In the genomic region with DNA sequence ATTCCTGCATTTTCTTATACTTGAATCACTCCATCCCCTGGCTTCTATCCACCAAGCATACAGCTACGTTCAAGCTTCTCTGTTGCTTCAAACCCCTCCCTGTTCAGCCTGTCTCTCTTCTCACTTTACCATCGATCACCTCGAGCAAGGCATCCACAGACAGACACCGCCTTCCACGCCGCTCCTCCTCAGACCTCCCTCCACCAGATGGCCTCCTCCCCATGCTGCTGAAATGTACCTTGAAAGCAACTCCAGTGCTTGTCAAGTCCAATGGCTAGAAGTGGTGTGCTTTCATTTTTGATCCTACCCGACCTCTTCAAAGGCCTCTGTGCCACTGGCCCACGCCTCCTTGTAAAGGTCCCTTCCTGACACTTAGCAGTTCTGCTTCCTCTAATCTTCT, we compare ENCODE assay signal across 11 cellular contexts.
DNase-seq lines count a peak whose midpoint lies in the region; ATAC-seq, FAIRE-seq and TF ChIP-seq lines count a peak whose summit lies in the region.
"Had no signal": no experiment of that assay in that cellular context is flagged by ENCODE, and none has a peak within 500 bp of the region (broad histone marks: within the 10 kb centered on the region; RNA-seq: fewer than 3 reads in every experiment).

No MANE protein-coding gene starts in this region.

- no peak for FAIRE-seq in small intestine (lab: Jason Lieb, UNC)

- DNase-seq in cardiac muscle cell (ENCODE audit: low read depth in 1 of 2, low spot score in 1 of 2) (peak in 1 of 2 donors; percentile 21), right atrium auricular region (ENCODE audit: low spot score) (no peak), NCI-H69 (lab: John Stamatoyannopoulos, UW) (peak; percentile 59), fibroblast of villous mesenchyme (ENCODE audit: low read depth) (peak; percentile 20), small intestine (peak; percentile 8)
- no peak for DNase-seq in NK-92 treated with Interleukin-12 subunit alpha and Interleukin-12 subunit beta, amount 100 ng/mL, for 24 hours (lab: John Stamatoyannopoulos, UW)
- DNase-seq: activated CD4-positive, CD25-positive, alpha-beta regulatory T cell; NCI-H226; upper lobe of left lung had no signal

- H3K4me1 ChIP-seq in cardiac muscle cell (ENCODE audit: low read depth) (no peaks in the 10 kb centered on the region), right atrium auricular region (no peaks in the 10 kb centered on the region), small intestine (ENCODE audit: control insufficient read depth in 2 of 2, insufficient read depth in 1 of 2, low read depth in 1 of 2, low read length in 1 of 2) (no peaks in the 10 kb centered on the region)
- H3K4me1 ChIP-seq: upper lobe of left lung had no signal

- H3K27me3 ChIP-seq in cardiac muscle cell, result no peaks in the 10 kb centered on the region
- H3K27me3 ChIP-seq in right atrium auricular region, result no peaks in the 10 kb centered on the region
- no peaks in the 10 kb centered on the region for H3K27me3 ChIP-seq in small intestine (ENCODE audit: control insufficient read depth in 2 of 2, insufficient read depth in 2 of 2, low read length in 2 of 2)
- H3K27me3 ChIP-seq: upper lobe of left lung had no signal

- H3K27ac ChIP-seq in cardiac muscle cell, result no peak overlapping the region
- H3K27ac ChIP-seq in right atrium auricular region, result no peak overlapping the region
- no peak overlapping the region for H3K27ac ChIP-seq in small intestine (ENCODE audit: low read depth in 1 of 2, low read length in 1 of 2)
- H3K27ac ChIP-seq: upper lobe of left lung had no signal

- WGBS in small intestine, 3 donors, result 63 to 82% (median 72%) methylated on average over 8 of the region's 8 CpGs

- H3K4me3 ChIP-seq in cardiac muscle cell, result no peak overlapping the region
- H3K4me3 ChIP-seq in right atrium auricular region, result no peak overlapping the region
- no peak overlapping the region for H3K4me3 ChIP-seq in fibroblast of villous mesenchyme (ENCODE audit: low read depth, low read length)
- H3K4me3 ChIP-seq in small intestine (ENCODE audit: low read depth in 1 of 2, low read length in 2 of 2), result no peak overlapping the region
- H3K4me3 ChIP-seq: upper lobe of left lung had no signal

- no peaks in the 10 kb centered on the region for H3K9me3 ChIP-seq in cardiac muscle cell (ENCODE audit: low read depth)
- no peaks in the 10 kb centered on the region for H3K9me3 ChIP-seq in right atrium auricular region
- H3K9me3 ChIP-seq in small intestine (ENCODE audit: control insufficient read depth, low read depth), result no peaks in the 10 kb centered on the region
- H3K9me3 ChIP-seq: upper lobe of left lung had no signal

- peak; percentile 17 for TF ChIP-seq CTCF in cardiac muscle cell (IDR thresholded peaks at IDR 0.05; ENCODE audit: low read depth, low read length)
- TF ChIP-seq CTCF in right atrium auricular region (IDR thresholded peaks at IDR 0.05), result peak in 1 of 2 donors; percentile 42
- TF ChIP-seq CTCF in fibroblast of villous mesenchyme (IDR thresholded peaks at IDR 0.05; ENCODE audit: insufficient read depth, low read depth, low read length), result peak; percentile 21

- no peak for ATAC-seq in HG02642 (IDR thresholded peaks at IDR 0.05; ENCODE audit: poor library complexity, unreplicated experiment)
- ATAC-seq in GM19324 (IDR thresholded peaks at IDR 0.05; ENCODE audit: low FRiP score, unreplicated experiment), result no peak

- H3K36me3 ChIP-seq in cardiac muscle cell, result no peaks in the 10 kb centered on the region
- no peaks in the 10 kb centered on the region for H3K36me3 ChIP-seq in right atrium auricular region
- peaks cover 0 to 5% of the 10 kb centered on the region in 2 donors for H3K36me3 ChIP-seq in small intestine (ENCODE audit: control insufficient read depth in 2 of 2, insufficient read depth in 2 of 2, low read length in 2 of 2)
- H3K36me3 ChIP-seq: upper lobe of left lung had no signal

Comparison
In these comparisons a context has a peak if more than half of its experiments do, and no peak if none do; other contexts are left out.
1. DNase-seq: peak in NCI-H69 (single experiment), fibroblast of villous mesenchyme (single experiment) and small intestine (single experiment); none in right atrium auricular region (single experiment) and NK-92 treated with Interleukin-12 subunit alpha and Interleukin-12 subunit beta, amount 100 ng/mL, for 24 hours (single experiment).